28 cellular contexts compared by ENCODE assay signal in the genomic region with DNA sequence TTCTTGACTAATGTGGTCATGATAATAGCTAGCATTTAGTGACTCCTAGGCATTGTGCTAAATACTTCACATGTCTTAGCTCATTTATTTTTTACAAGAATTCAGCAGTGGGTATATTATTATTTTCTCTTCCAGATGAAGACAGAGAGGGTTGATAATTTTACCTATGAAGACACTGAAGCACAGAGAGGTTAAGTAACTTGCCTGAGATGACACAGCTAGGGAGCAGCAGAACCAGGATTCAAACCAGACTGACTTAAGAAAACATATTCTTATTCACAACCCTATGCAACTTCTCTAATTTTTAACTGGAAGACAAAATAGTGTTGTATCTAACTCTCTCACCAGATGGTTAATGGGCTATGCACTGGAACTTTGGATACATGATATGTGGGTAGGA.
"Had no signal": no experiment of that assay in that cellular context is flagged by ENCODE, and none has a peak within 500 bp of the region (broad histone marks: within the 10 kb centered on the region; RNA-seq: fewer than 3 reads in every experiment).

No MANE protein-coding gene starts in this region.

- H3K27me3 Mint-ChIP-seq: memory B cell; naive thymus-derived CD4-positive, alpha-beta T cell; natural killer cell treated with Interleukin-12 subunit alpha and Interleukin-12 subunit beta and Interleukin-15 and Interleukin-18, amount 100 ng/mL, for 72 hours; stimulated activated memory B cell treated with anti-CD40 and anti-IgM and Interleukin-4, amounts not matched to agents 10 μg/mL and 1 μg/mL and 100 μg/mL, for 72 hours; type B pancreatic cell had no signal

- H3K27ac Mint-ChIP-seq: memory B cell; natural killer cell treated with Interleukin-12 subunit alpha and Interleukin-12 subunit beta and Interleukin-15 and Interleukin-18, amount 100 ng/mL, for 72 hours; stimulated activated memory B cell treated with anti-CD40 and anti-IgM and Interleukin-4, amounts not matched to agents 10 μg/mL and 1 μg/mL and 100 μg/mL, for 72 hours; type B pancreatic cell had no signal

- ATAC-seq: left colon; left lung; mucosa of descending colon; naive thymus-derived CD4-positive, alpha-beta T cell; natural killer cell treated with Interleukin-12 subunit alpha and Interleukin-12 subunit beta and Interleukin-15 and Interleukin-18, amount 100 ng/mL, for 72 hours; pancreas; right lobe of liver; stimulated activated memory B cell treated with anti-CD40 and anti-IgM and Interleukin-4, amounts not matched to agents 10 μg/mL and 1 μg/mL and 100 μg/mL, for 72 hours had no signal

- DNase-seq: hypothalamus; immature natural killer cell; kidney; left colon; left lung; midbrain; mucosa of descending colon; naive thymus-derived CD4-positive, alpha-beta T cell; pancreas; posterior cingulate gyrus; retina; right lobe of liver; stimulated activated CD4-positive, alpha-beta T cell treated with anti-CD3 and anti-CD28 coated beads, Interleukin-1b, Interleukin-23, amount 100 ng/mL, for 48 hours; stimulated activated CD4-positive, alpha-beta T cell treated with anti-CD3 and anti-CD28 coated beads, Interleukin-2, amount 100 ng/mL, for 48 hours; stimulated activated CD4-positive, alpha-beta T cell treated with anti-CD3 and anti-CD28 coated beads, Interleukin-4, amount 100 ng/mL, for 4 hours; stimulated activated CD8-positive, alpha-beta memory T cell treated with anti-CD3 and anti-CD28 coated beads, Interleukin-4, amount 100 ng/mL, for 48 hours; stimulated activated naive CD4-positive, alpha-beta T cell treated with Interleukin-2 at 50 U/mL for 16 hours; stomach had no signal

- H3K27me3 ChIP-seq: left lung, pancreas, right lobe of liver, stomach, suprapubic skin, tibial nerve, uterus had no signal

- H3K4me1 ChIP-seq: left lung, pancreas, prostate gland, right lobe of liver, uterus had no signal

- H3K4me3 Mint-ChIP-seq: immature natural killer cell; memory B cell; naive thymus-derived CD4-positive, alpha-beta T cell; natural killer cell treated with Interleukin-12 subunit alpha and Interleukin-12 subunit beta and Interleukin-15 and Interleukin-18, amount 100 ng/mL, for 72 hours; stimulated activated memory B cell treated with anti-CD40 and anti-IgM and Interleukin-4, amounts not matched to agents 10 μg/mL and 1 μg/mL and 100 μg/mL, for 72 hours; type B pancreatic cell had no signal

- H3K4me3 ChIP-seq: left lung, mucosa of descending colon, pancreas, prostate gland, right lobe of liver, smooth muscle cell, stomach, suprapubic skin, thoracic aorta, tibial nerve, uterus had no signal

- H3K9me3 ChIP-seq: left lung, mucosa of descending colon, pancreas, prostate gland, right lobe of liver, stomach, suprapubic skin, thoracic aorta, tibial nerve, uterus had no signal

- H3K9me3 Mint-ChIP-seq: immature natural killer cell; memory B cell; naive thymus-derived CD4-positive, alpha-beta T cell; natural killer cell treated with Interleukin-12 subunit alpha and Interleukin-12 subunit beta and Interleukin-15 and Interleukin-18, amount 100 ng/mL, for 72 hours; stimulated activated memory B cell treated with anti-CD40 and anti-IgM and Interleukin-4, amounts not matched to agents 10 μg/mL and 1 μg/mL and 100 μg/mL, for 72 hours; type B pancreatic cell had no signal

- H3K4me1 Mint-ChIP-seq: memory B cell; stimulated activated memory B cell treated with anti-CD40 and anti-IgM and Interleukin-4, amounts not matched to agents 10 μg/mL and 1 μg/mL and 100 μg/mL, for 72 hours had no signal

- H3K27ac ChIP-seq: left lung, pancreas, prostate gland, right lobe of liver, stomach, suprapubic skin had no signal

- H3K36me3 ChIP-seq: prostate gland, thoracic aorta, uterus had no signal
